19 cellular contexts compared by ENCODE assay signal in the genomic region with DNA sequence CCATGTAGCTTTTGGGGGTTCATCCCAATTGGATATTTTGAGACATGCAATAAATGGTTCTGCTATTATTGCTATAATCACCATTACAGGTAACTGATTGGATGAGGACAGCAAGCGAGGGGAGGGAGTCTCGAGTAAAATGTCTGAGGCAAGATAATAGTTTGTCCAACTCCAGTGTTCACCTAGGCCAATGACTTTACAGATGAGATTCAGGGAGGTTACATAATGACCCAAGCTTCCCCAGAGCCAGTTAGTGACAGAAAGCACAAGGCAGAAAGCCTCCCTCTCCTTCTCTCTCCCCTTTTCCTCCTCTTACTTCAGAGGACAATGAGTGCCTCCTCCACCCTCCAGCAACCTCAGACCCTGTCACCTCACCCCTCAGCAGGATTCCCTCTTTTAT.
DNase-seq lines count a peak whose midpoint lies in the region; ATAC-seq, FAIRE-seq and TF ChIP-seq lines count a peak whose summit lies in the region.
"Had no signal": no experiment of that assay in that cellular context is flagged by ENCODE, and none has a peak within 500 bp of the region (broad histone marks: within the 10 kb centered on the region; RNA-seq: fewer than 3 reads in every experiment).

No MANE protein-coding gene starts in this region.

- peak overlapping the region; percentile 59 for H3K27ac ChIP-seq in parathyroid adenoma
- H3K27ac ChIP-seq: BLaER1, HL-60, PC-9, SJSA1 had no signal

- TF ChIP-seq CTCF in WTC11 (IDR thresholded peaks at IDR 0.05): no peak
- no peak for TF ChIP-seq CTCF in parathyroid adenoma (IDR thresholded peaks at IDR 0.05)

- no peaks in the 10 kb centered on the region for H3K27me3 ChIP-seq in parathyroid adenoma (ENCODE audit: control insufficient read depth, insufficient read depth, low read length)
- H3K27me3 ChIP-seq: BLaER1, SJSA1 had no signal

- H3K4me1 Mint-ChIP-seq in activated CD4-positive, alpha-beta T cell treated with anti-CD3 and anti-CD28 coated beads, Interleukin-2, amount 10 ng/mL, durations not matched to agents 24 days and 14 days: peaks cover 38% of the 10 kb centered on the region
- H3K4me1 Mint-ChIP-seq in activated CD4-positive, alpha-beta T cell treated with anti-CD3 and anti-CD28 coated beads for 36 hours: peaks cover 35% of the 10 kb centered on the region
- peaks cover 21% of the 10 kb centered on the region for H3K4me1 Mint-ChIP-seq in WTC11

- intact Hi-C loops in activated CD4-positive, alpha-beta T cell treated with anti-CD3 and anti-CD28 coated beads, Interleukin-2, amount 10 ng/mL, durations not matched to agents 24 days and 14 days (cut with micrococcal nuclease): loop anchor here (2.0 to 5.0 kb wide), 2 partner anchors 101 to 370 kb away; partner anchors contain the start of gene STAT4
- intact Hi-C loops in activated CD4-positive, alpha-beta T cell treated with anti-CD3 and anti-CD28 coated beads for 36 hours (cut with DNase I, micrococcal nuclease): loop anchor here (2.0 to 5.0 kb wide), 3 partner anchors 63 to 375 kb away; no protein-coding TSS in a partner anchor

- H3K9ac ChIP-seq in parathyroid adenoma: no peak overlapping the region
- H3K9ac ChIP-seq: BLaER1 had no signal

- no peak for ATAC-seq in activated CD4-positive, alpha-beta T cell treated with anti-CD3 and anti-CD28 coated beads for 36 hours
- ATAC-seq in WTC11 (peak; percentile 24), GM21526 (IDR thresholded peaks at IDR 0.05; ENCODE audit: low FRiP score, unreplicated experiment) (no peak)

- H3K79me2 ChIP-seq in parathyroid adenoma: no peaks in the 10 kb centered on the region

- H3K27me3 Mint-ChIP-seq in activated CD4-positive, alpha-beta T cell treated with anti-CD3 and anti-CD28 coated beads, Interleukin-2, amount 10 ng/mL, durations not matched to agents 24 days and 14 days: no peaks in the 10 kb centered on the region
- no peaks in the 10 kb centered on the region for H3K27me3 Mint-ChIP-seq in activated CD4-positive, alpha-beta T cell treated with anti-CD3 and anti-CD28 coated beads for 36 hours
- no peaks in the 10 kb centered on the region for H3K27me3 Mint-ChIP-seq in WTC11 (ENCODE audit: low read depth)

- peaks cover 24% of the 10 kb centered on the region for H3K4me1 ChIP-seq in parathyroid adenoma
- H3K4me1 ChIP-seq: BLaER1, SJSA1 had no signal

- H3K27ac Mint-ChIP-seq in activated CD4-positive, alpha-beta T cell treated with anti-CD3 and anti-CD28 coated beads, Interleukin-2, amount 10 ng/mL, durations not matched to agents 24 days and 14 days: peak overlapping the region; percentile 44
- H3K27ac Mint-ChIP-seq in activated CD4-positive, alpha-beta T cell treated with anti-CD3 and anti-CD28 coated beads for 36 hours: no peak overlapping the region
- H3K27ac Mint-ChIP-seq in WTC11: 0 out of 2 replicates have a peak overlapping the region, but pooled peaks have one; percentile 1
- H3K27ac Mint-ChIP-seq: HFFc6 had no signal

- peak overlapping the region; percentile 81 for H2AFZ ChIP-seq in parathyroid adenoma
- H2AFZ ChIP-seq: PC-9 had no signal

- no peak overlapping the region for H3K4me2 ChIP-seq in parathyroid adenoma (ENCODE audit: low read length)
- H3K4me2 ChIP-seq: BLaER1, PC-9 had no signal

- H3K36me3 ChIP-seq in parathyroid adenoma (ENCODE audit: control insufficient read depth, insufficient read depth, low read length): no peaks in the 10 kb centered on the region
- H3K36me3 ChIP-seq: BLaER1, SJSA1 had no signal

- H3K9me3 Mint-ChIP-seq in activated CD4-positive, alpha-beta T cell treated with anti-CD3 and anti-CD28 coated beads, Interleukin-2, amount 10 ng/mL, durations not matched to agents 24 days and 14 days: no peaks in the 10 kb centered on the region
- peaks cover 1% of the 10 kb centered on the region for H3K9me3 Mint-ChIP-seq in activated CD4-positive, alpha-beta T cell treated with anti-CD3 and anti-CD28 coated beads for 36 hours (ENCODE audit: low read depth)
- peaks cover 32% of the 10 kb centered on the region for H3K9me3 Mint-ChIP-seq in WTC11
- H3K9me3 Mint-ChIP-seq: CD4-positive, CD25-positive, alpha-beta regulatory T cell; HFFc6 had no signal

- TF ChIP-seq POLR2A in H54 (IDR thresholded peaks at IDR 0.05; ENCODE audit: low read depth, low read length): no peak

- POLR2A ChIA-PET in activated CD4-positive, alpha-beta T cell treated with anti-CD3 and anti-CD28 coated beads for 36 hours (lab: Charles Lee): interaction anchor here (1.1 kb wide), 1 partner anchor 10 kb away, joined by 3 read pairs; no protein-coding TSS in a partner anchor
- POLR2A ChIA-PET in WTC11 (lab: Charles Lee): no interaction called here

- no peak overlapping the region for H3K4me3 ChIP-seq in parathyroid adenoma (ENCODE audit: low read depth, low read length)
- H3K4me3 ChIP-seq: BLaER1, PC-9, SJSA1 had no signal

- no peak overlapping the region for H3K4me3 Mint-ChIP-seq in activated CD4-positive, alpha-beta T cell treated with anti-CD3 and anti-CD28 coated beads, Interleukin-2, amount 10 ng/mL, durations not matched to agents 24 days and 14 days
- H3K4me3 Mint-ChIP-seq in activated CD4-positive, alpha-beta T cell treated with anti-CD3 and anti-CD28 coated beads for 36 hours: no peak overlapping the region
- no peak overlapping the region for H3K4me3 Mint-ChIP-seq in WTC11
- H3K4me3 Mint-ChIP-seq: CD4-positive, CD25-positive, alpha-beta regulatory T cell; H9; HFFc6 had no signal

- DNase-seq in activated CD4-positive, alpha-beta T cell treated with anti-CD3 and anti-CD28 coated beads, Interleukin-2, amount 10 ng/mL, durations not matched to agents 24 days and 14 days: no peak
- no peak for DNase-seq in activated CD4-positive, alpha-beta T cell treated with anti-CD3 and anti-CD28 coated beads for 36 hours
- DNase-seq in H54 (ENCODE audit: insufficient read length, low spot score) (no peak), WTC11 (ENCODE audit: low spot score) (no peak), GM19240 (ENCODE audit: insufficient read length, low spot score) (no peak), NCI-H128 (lab: John Stamatoyannopoulos, UW; ENCODE audit: unreplicated experiment) (no peak)
- DNase-seq: 8988T; H9; NK-92 treated with Interleukin-12 subunit alpha and Interleukin-12 subunit beta, amount 100 ng/mL, for 24 hours; Right ventricle myocardium superior had no signal

- FAIRE-seq in H54 (lab: Jason Lieb, UNC): peak; percentile 52
- FAIRE-seq: D721Med had no signal

- H3K36me3 Mint-ChIP-seq in activated CD4-positive, alpha-beta T cell treated with anti-CD3 and anti-CD28 coated beads, Interleukin-2, amount 10 ng/mL, durations not matched to agents 24 days and 14 days (ENCODE audit: low read depth): no peaks in the 10 kb centered on the region
- no peaks in the 10 kb centered on the region for H3K36me3 Mint-ChIP-seq in activated CD4-positive, alpha-beta T cell treated with anti-CD3 and anti-CD28 coated beads for 36 hours (ENCODE audit: low read depth)
- H3K36me3 Mint-ChIP-seq in WTC11: peaks cover 18% of the 10 kb centered on the region
- H3K36me3 Mint-ChIP-seq: CD4-positive, CD25-positive, alpha-beta regulatory T cell had no signal

- H3K9me3 ChIP-seq in parathyroid adenoma (ENCODE audit: control insufficient read depth, low read length): peaks cover 5% of the 10 kb centered on the region
- H3K9me3 ChIP-seq: SJSA1 had no signal

- CTCF ChIA-PET in activated CD4-positive, alpha-beta T cell treated with anti-CD3 and anti-CD28 coated beads for 36 hours (lab: Charles Lee): interaction anchor here (0.8 to 2.8 kb wide), 6 partner anchors 10 to 248 kb away, joined by 3 to 18 read pairs (median 6); no protein-coding TSS in a partner anchor
- CTCF ChIA-PET in WTC11 (lab: Charles Lee): interaction anchor here (1.6 to 2.1 kb wide), 2 partner anchors 9 to 22 kb away, joined by 4 read pairs; no protein-coding TSS in a partner anchor

TF ChIP-seq in WTC11, 78 proteins besides CTCF, POLR2A, EP300 and RAD21 (continues in another document):
- TF ChIP-seq HMGA2 (CRISPR knock-in tag; IDR thresholded peaks at IDR 0.05) (no peak), CBFB (CRISPR knock-in tag; IDR thresholded peaks at IDR 0.05; ENCODE audit: low read depth) (no peak), ZNF317 (CRISPR knock-in tag; IDR thresholded peaks at IDR 0.05; ENCODE audit: borderline replicate concordance, low read depth) (no peak), ZNF425 (CRISPR knock-in tag; conservative IDR thresholded peaks at IDR 0.05) (no peak), NFATC4 (CRISPR knock-in tag; IDR thresholded peaks at IDR 0.05) (no peak), ZNF423 (CRISPR knock-in tag; IDR thresholded peaks at IDR 0.05) (no peak), SMAD3 (CRISPR knock-in tag; IDR thresholded peaks at IDR 0.05; ENCODE audit: borderline replicate concordance) (no peak)
- TF ChIP-seq, protein P1, sequence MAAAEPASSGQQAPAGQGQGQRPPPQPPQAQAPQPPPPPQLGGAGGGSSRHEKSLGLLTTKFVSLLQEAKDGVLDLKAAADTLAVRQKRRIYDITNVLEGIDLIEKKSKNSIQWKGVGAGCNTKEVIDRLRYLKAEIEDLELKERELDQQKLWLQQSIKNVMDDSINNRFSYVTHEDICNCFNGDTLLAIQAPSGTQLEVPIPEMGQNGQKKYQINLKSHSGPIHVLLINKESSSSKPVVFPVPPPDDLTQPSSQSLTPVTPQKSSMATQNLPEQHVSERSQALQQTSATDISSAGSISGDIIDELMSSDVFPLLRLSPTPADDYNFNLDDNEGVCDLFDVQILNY (CRISPR knock-in tag; IDR thresholded peaks at IDR 0.05): no peak
- TF ChIP-seq, protein P2, sequence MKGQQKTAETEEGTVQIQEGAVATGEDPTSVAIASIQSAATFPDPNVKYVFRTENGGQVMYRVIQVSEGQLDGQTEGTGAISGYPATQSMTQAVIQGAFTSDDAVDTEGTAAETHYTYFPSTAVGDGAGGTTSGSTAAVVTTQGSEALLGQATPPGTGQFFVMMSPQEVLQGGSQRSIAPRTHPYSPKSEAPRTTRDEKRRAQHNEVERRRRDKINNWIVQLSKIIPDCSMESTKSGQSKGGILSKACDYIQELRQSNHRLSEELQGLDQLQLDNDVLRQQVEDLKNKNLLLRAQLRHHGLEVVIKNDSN (CRISPR knock-in tag; IDR thresholded peaks at IDR 0.05): no peak
